In genomic region chr22:31742682-31743081, GRCh38 we compare ENCODE assay signal across 18 cellular contexts. TPM values are rescaled to one million over a fixed set of nuclear protein-coding genes. Genes with fewer than 3 reads are reported as not detected.
DNase-seq lines count a peak whose midpoint lies in the region; ATAC-seq and TF ChIP-seq lines count a peak whose summit lies in the region.
"Had no signal": no experiment of that assay in that cellular context is flagged by ENCODE, and none has a peak within 500 bp of the region (broad histone marks: within the 10 kb centered on the region; RNA-seq: fewer than 3 reads in every experiment).

No MANE protein-coding gene starts in this region.

- no peak for ATAC-seq in CD4-positive, CD25-positive, alpha-beta regulatory T cell (ENCODE audit: low read depth in 2 of 2)
- ATAC-seq in activated T-helper 17 cell treated with anti-CD3 and anti-CD28 coated beads, Interleukin-2, amount 50 U/mL, for 72 hours (replicated peaks): no peak
- no peak for ATAC-seq in GM19035 (IDR thresholded peaks at IDR 0.05; ENCODE audit: unreplicated experiment)
- ATAC-seq: PC-3 had no signal

- no peak overlapping the region for H2BK5ac ChIP-seq in trophoblast cell (ENCODE audit: low read depth, low read length, poor library complexity)

- H3K4me1 Mint-ChIP-seq in activated T-cell treated with anti-CD3 and anti-CD28 coated beads, Interleukin-2, amount 50 U/mL, for 24 hours (ENCODE audit: low read depth): peaks cover 56% of the 10 kb centered on the region
- H3K4me1 Mint-ChIP-seq in CD4-positive, CD25-positive, alpha-beta regulatory T cell: peaks cover 28 to 68% (median 50%) of the 10 kb centered on the region in 4 donors
- H3K4me1 Mint-ChIP-seq in activated T-helper 17 cell treated with anti-CD3 and anti-CD28 coated beads, Interleukin-2, amount 50 U/mL, for 72 hours: peaks cover 30% of the 10 kb centered on the region

- no peak overlapping the region for H3K4me2 ChIP-seq in trophoblast cell (ENCODE audit: low read length)
- H3K4me2 ChIP-seq: BLaER1 had no signal

- peaks cover 13% of the 10 kb centered on the region for H3K4me1 ChIP-seq in CD4-positive, CD25-positive, alpha-beta regulatory T cell (ENCODE audit: control insufficient read depth, insufficient read depth, low read length, poor library complexity, severe bottlenecking)
- peaks cover 2 to 3% of the 10 kb centered on the region in 2 experiments for H3K4me1 ChIP-seq in trophoblast cell (ENCODE audit: control insufficient read depth in 1 of 2, insufficient read depth in 2 of 2, low read length in 2 of 2)

- H2AFZ ChIP-seq in trophoblast cell (ENCODE audit: insufficient read depth, low read length, poor library complexity): no peak overlapping the region

- no peak overlapping the region for H2BK12ac ChIP-seq in trophoblast cell (ENCODE audit: low read length)

- no peak for DNase-seq in activated T-cell treated with anti-CD3 and anti-CD28 coated beads, Interleukin-2, amount 50 U/mL, for 24 hours
- no peak for DNase-seq in activated T-cell treated with anti-CD3 and anti-CD28 coated beads, Interleukin-2, amount 50 U/mL, for 1 hour
- DNase-seq in CD4-positive, CD25-positive, alpha-beta regulatory T cell: no peak
- no peak for DNase-seq in trophoblast cell
- DNase-seq in RWPE1 (ENCODE audit: low spot score): no peak
- DNase-seq in NCI-H774 (lab: John Stamatoyannopoulos, UW): no peak
- DNase-seq: DND-41, NCI-H1417, NCI-H1930, NCI-H226, NCI-H524, PC-3, RPMI8226, SIG-M5 had no signal

- H2BK120ac ChIP-seq in trophoblast cell (ENCODE audit: insufficient read depth, low read length, poor library complexity): no peak overlapping the region

- H3K4ac ChIP-seq in trophoblast cell (ENCODE audit: low read depth, low read length): peak overlapping the region; percentile 55

- H3K79me1 ChIP-seq in trophoblast cell (ENCODE audit: low read length): no peaks in the 10 kb centered on the region

- no peak overlapping the region for H3K23ac ChIP-seq in trophoblast cell (ENCODE audit: low read length)

- H4K91ac ChIP-seq in trophoblast cell (ENCODE audit: low read depth, low read length): no peak overlapping the region

- H4K12ac ChIP-seq in trophoblast cell (ENCODE audit: low read depth, low read length): no peak overlapping the region

- H3K36me3 ChIP-seq in CD4-positive, CD25-positive, alpha-beta regulatory T cell (ENCODE audit: control insufficient read depth, insufficient read depth, low read length): peaks cover 25% of the 10 kb centered on the region
- peaks cover 5 to 14% of the 10 kb centered on the region in 2 experiments for H3K36me3 ChIP-seq in trophoblast cell (ENCODE audit: control insufficient read depth in 1 of 2, insufficient read depth in 2 of 2, low read length in 2 of 2)

- no peak overlapping the region for H3K18ac ChIP-seq in trophoblast cell (ENCODE audit: low read length)

- no peaks in the 10 kb centered on the region for H3K9me3 Mint-ChIP-seq in activated T-cell treated with anti-CD3 and anti-CD28 coated beads, Interleukin-2, amount 50 U/mL, for 24 hours
- H3K9me3 Mint-ChIP-seq in CD4-positive, CD25-positive, alpha-beta regulatory T cell: no peaks in the 10 kb centered on the region
- H3K9me3 Mint-ChIP-seq in activated T-helper 17 cell treated with anti-CD3 and anti-CD28 coated beads, Interleukin-2, amount 50 U/mL, for 72 hours: no peaks in the 10 kb centered on the region

- H3K27ac Mint-ChIP-seq in activated T-cell treated with anti-CD3 and anti-CD28 coated beads, Interleukin-2, amount 50 U/mL, for 24 hours: peak overlapping the region; percentile 34
- peak overlapping the region in 2 of 3 donors; percentile 22 to 73 for H3K27ac Mint-ChIP-seq in CD4-positive, CD25-positive, alpha-beta regulatory T cell
- H3K27ac Mint-ChIP-seq in activated T-helper 17 cell treated with anti-CD3 and anti-CD28 coated beads, Interleukin-2, amount 50 U/mL, for 72 hours: peak overlapping the region; percentile 53

- CTCF ChIA-PET in RWPE1 (lab: Yijun Ruan, JAX): no interaction called here

- no peak overlapping the region for H2AK5ac ChIP-seq in trophoblast cell (ENCODE audit: low read length)

- peaks cover 84% of the 10 kb centered on the region for H3K36me3 Mint-ChIP-seq in activated T-cell treated with anti-CD3 and anti-CD28 coated beads, Interleukin-2, amount 50 U/mL, for 24 hours (ENCODE audit: low read depth)
- peaks cover 29% of the 10 kb centered on the region for H3K36me3 Mint-ChIP-seq in CD4-positive, CD25-positive, alpha-beta regulatory T cell
- H3K36me3 Mint-ChIP-seq in activated T-helper 17 cell treated with anti-CD3 and anti-CD28 coated beads, Interleukin-2, amount 50 U/mL, for 72 hours (ENCODE audit: low read depth): peaks cover 81% of the 10 kb centered on the region

- TF ChIP-seq CTCF in RWPE1 (conservative IDR thresholded peaks at IDR 0.05; ENCODE audit: low read depth): no peak

- no peak overlapping the region for H3K4me3 ChIP-seq in CD4-positive, CD25-positive, alpha-beta regulatory T cell (ENCODE audit: low read depth, low read length)
- H3K4me3 ChIP-seq in trophoblast cell (ENCODE audit: low read depth, low read length): no peak overlapping the region
- H3K4me3 ChIP-seq: BLaER1 had no signal

- no peak overlapping the region for H3K27ac ChIP-seq in CD4-positive, CD25-positive, alpha-beta regulatory T cell (ENCODE audit: insufficient read depth, low read length, poor library complexity, severe bottlenecking)
- H3K27ac ChIP-seq in trophoblast cell (ENCODE audit: low read depth, low read length) (no peak overlapping the region), RWPE1 (no peak overlapping the region)
- H3K27ac ChIP-seq: BLaER1, HL-60 had no signal

- POLR2A ChIA-PET in RWPE1 (lab: Yijun Ruan, JAX; ENCODE audit: low non-redundant PET): no interaction called here

- H3K9me3 ChIP-seq in CD4-positive, CD25-positive, alpha-beta regulatory T cell (ENCODE audit: control insufficient read depth in 2 of 2, low read length in 2 of 2): no peaks in the 10 kb centered on the region
- H3K9me3 ChIP-seq in trophoblast cell (ENCODE audit: insufficient read depth, low read depth, low read length): no peaks in the 10 kb centered on the region
- H3K9me3 ChIP-seq: BLaER1 had no signal

- no peaks in the 10 kb centered on the region for H3K27me3 Mint-ChIP-seq in activated T-cell treated with anti-CD3 and anti-CD28 coated beads, Interleukin-2, amount 50 U/mL, for 24 hours
- no peaks in the 10 kb centered on the region for H3K27me3 Mint-ChIP-seq in CD4-positive, CD25-positive, alpha-beta regulatory T cell
- H3K27me3 Mint-ChIP-seq in activated T-helper 17 cell treated with anti-CD3 and anti-CD28 coated beads, Interleukin-2, amount 50 U/mL, for 72 hours: no peaks in the 10 kb centered on the region

- H3K9ac ChIP-seq in trophoblast cell (ENCODE audit: low read length): no peak overlapping the region
- H3K9ac ChIP-seq: BLaER1 had no signal

- no CpG with 5 or more reads among the region's 2 CpGs for WGBS in trophoblast cell (ENCODE audit: extremely low coverage, insufficient coverage, insufficient read length)

- H4K8ac ChIP-seq in trophoblast cell (ENCODE audit: low read depth, low read length): no peak overlapping the region

- H3K14ac ChIP-seq in trophoblast cell (ENCODE audit: low read length): no peak overlapping the region

- no peaks in the 10 kb centered on the region for H3K79me2 ChIP-seq in trophoblast cell (ENCODE audit: control insufficient read depth, insufficient read depth, low read length, poor library complexity)

- no peak overlapping the region for H3K4me3 Mint-ChIP-seq in activated T-cell treated with anti-CD3 and anti-CD28 coated beads, Interleukin-2, amount 50 U/mL, for 24 hours
- H3K4me3 Mint-ChIP-seq in CD4-positive, CD25-positive, alpha-beta regulatory T cell: peak overlapping the region in 1 of 4 donors; percentile 22
- H3K4me3 Mint-ChIP-seq in activated T-helper 17 cell treated with anti-CD3 and anti-CD28 coated beads, Interleukin-2, amount 50 U/mL, for 72 hours: no peak overlapping the region

- H3K27me3 ChIP-seq in CD4-positive, CD25-positive, alpha-beta regulatory T cell (ENCODE audit: control insufficient read depth, insufficient read depth, low read length): no peaks in the 10 kb centered on the region
- H3K27me3 ChIP-seq in trophoblast cell (ENCODE audit: insufficient read depth, low read length): no peaks in the 10 kb centered on the region
- H3K27me3 ChIP-seq: BLaER1 had no signal

RNA-seq across cellular contexts. Expression of gene PRR14L, which starts 7.2 kb away (rescaled TPM):
- 48.1 TPM for total RNA-seq in CD4-positive, CD25-positive, alpha-beta regulatory T cell
- 10 to 100 TPM; 12.0 to 34.2 (median 21.0) TPM for polyA plus RNA-seq in CD4-positive, CD25-positive, alpha-beta regulatory T cell
- total RNA-seq in activated T-helper 17 cell treated with anti-CD3 and anti-CD28 coated beads, Interleukin-2, amount 50 U/mL, for 72 hours: 10 to 100 TPM; 62.8 to 75.3 TPM
- polyA plus RNA-seq in trophoblast cell (2013): 16.1 and 17.0 TPM in 2 replicates

RNA-seq across cellular contexts. Expression of gene DEPDC5, which starts 11.1 kb away (rescaled TPM):
- 57.6 TPM for total RNA-seq in CD4-positive, CD25-positive, alpha-beta regulatory T cell
- 10 to 100 TPM in 1 of 4 donors, 1 to 10 TPM in 3; 4.1 to 14.5 (median 9.0) TPM for polyA plus RNA-seq in CD4-positive, CD25-positive, alpha-beta regulatory T cell
- total RNA-seq in activated T-helper 17 cell treated with anti-CD3 and anti-CD28 coated beads, Interleukin-2, amount 50 U/mL, for 72 hours: 10 to 100 TPM; 50.0 to 57.1 TPM
- 11.8 and 13.4 TPM in 2 replicates for polyA plus RNA-seq in trophoblast cell (2013)
